ENCODE assay signal across 8 cellular contexts in the genomic region with DNA sequence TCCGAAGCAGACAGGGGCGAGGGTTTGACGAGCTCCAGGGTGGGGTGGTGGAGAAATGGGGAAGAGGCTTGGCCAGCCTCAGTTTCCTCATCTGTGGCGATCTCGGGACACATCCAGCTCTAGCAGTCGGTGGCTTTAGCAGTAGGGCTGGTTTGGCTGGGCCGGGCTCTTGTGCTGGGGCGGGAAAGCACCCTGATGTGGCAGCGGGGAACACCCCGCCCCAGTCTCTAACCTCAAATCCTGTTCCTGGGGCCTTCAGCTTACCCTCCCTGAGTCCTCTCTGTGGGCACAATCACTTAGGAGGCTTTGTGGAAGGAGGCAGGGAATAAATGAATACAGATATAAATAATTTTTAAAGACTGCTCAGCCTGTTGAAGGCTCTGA. TPM values are rescaled to one million over a fixed set of nuclear protein-coding genes. Genes with fewer than 3 reads are reported as not detected.
DNase-seq lines count a peak whose midpoint lies in the region; ATAC-seq, FAIRE-seq and TF ChIP-seq lines count a peak whose summit lies in the region.

No MANE protein-coding gene starts in this region.

- no peaks in the 10 kb centered on the region for H3K27me3 ChIP-seq in endothelial cell of umbilical vein (ENCODE audit: control insufficient read depth in 2 of 2, insufficient read depth in 2 of 2, low read length in 2 of 2)
- H3K27me3 ChIP-seq in stomach: no peaks in the 10 kb centered on the region

- H3K36me3 ChIP-seq in KOPT-K1 (ENCODE audit: insufficient read depth, low read length) (peaks cover 20% of the 10 kb centered on the region), endothelial cell of umbilical vein (ENCODE audit: control insufficient read depth in 2 of 2, extremely low read depth in 1 of 2, insufficient read depth in 2 of 2, low read length in 2 of 2) (no peaks in the 10 kb centered on the region), stomach (peaks cover 0 to 8% (median 2%) of the 10 kb centered on the region in 4 donors)

- no peak for TF ChIP-seq CTCF in endothelial cell of umbilical vein (IDR thresholded peaks at IDR 0.05; ENCODE audit: extremely low read depth in 1 of 2, insufficient read depth in 1 of 2, low read depth in 1 of 2, low read length in 2 of 2)
- no peak for TF ChIP-seq CTCF in stomach (IDR thresholded peaks at IDR 0.05)

- peaks cover 42 to 45% of the 10 kb centered on the region in 2 donors for H3K4me1 Mint-ChIP-seq in natural killer cell treated with Interleukin-12 subunit alpha and Interleukin-12 subunit beta and Interleukin-15 and Interleukin-18, amount 100 ng/mL, for 72 hours (ENCODE audit: low read depth in 2 of 2)

- no TSS peak for BruUV-seq in endothelial cell of umbilical vein (replicated peaks; lab: Mats Ljungman, UMichigan)

- WGBS in stomach, 5 donors: 2 to 9% (median 4%) methylated on average over 5 to 10 of the region's 10 CpGs

- peak; percentile 60 for DNase-seq in CD1c-positive myeloid dendritic cell (ENCODE audit: extremely low spot score)
- peak; percentile 87 for DNase-seq in activated CD8-positive, alpha-beta memory T cell treated with anti-CD3 and anti-CD28 coated beads for 24 hours
- peak; percentile 15 for DNase-seq in endothelial cell of umbilical vein (ENCODE audit: low read depth, low spot score)
- DNase-seq in natural killer cell treated with Interleukin-12 subunit alpha and Interleukin-12 subunit beta and Interleukin-15 and Interleukin-18, amount 100 ng/mL, for 72 hours (ENCODE audit: low spot score): peak; percentile 84
- DNase-seq in stomach: peak; percentile 50
- DNase-seq in NCI-H2107 (lab: John Stamatoyannopoulos, UW): no peak

- H4K20me1 ChIP-seq in endothelial cell of umbilical vein (replicated peaks; ENCODE audit: control insufficient read depth, extremely low read depth, insufficient read depth, low read length): no peaks in the 10 kb centered on the region

- TF ChIP-seq POLR2A in endothelial cell of umbilical vein (IDR thresholded peaks at IDR 0.05; ENCODE audit: low read depth, low read length): no peak
- no peak for TF ChIP-seq POLR2A in stomach (IDR thresholded peaks at IDR 0.05)

- H3K36me3 Mint-ChIP-seq in natural killer cell treated with Interleukin-12 subunit alpha and Interleukin-12 subunit beta and Interleukin-15 and Interleukin-18, amount 100 ng/mL, for 72 hours: no peaks in the 10 kb centered on the region

- H3K9me3 ChIP-seq in KOPT-K1 (ENCODE audit: insufficient read depth, low read length, poor library complexity, severe bottlenecking) (no peaks in the 10 kb centered on the region), endothelial cell of umbilical vein (replicated peaks; ENCODE audit: control insufficient read depth, insufficient read depth, low read length) (no peaks in the 10 kb centered on the region), stomach (no peaks in the 10 kb centered on the region)

- peak overlapping the region; percentile 65 for H2AFZ ChIP-seq in endothelial cell of umbilical vein (ENCODE audit: low read depth, low read length)

- H3K4me3 Mint-ChIP-seq in natural killer cell treated with Interleukin-12 subunit alpha and Interleukin-12 subunit beta and Interleukin-15 and Interleukin-18, amount 100 ng/mL, for 72 hours: peak overlapping the region; percentile 96

- POLR2A ChIA-PET in endothelial cell of umbilical vein (lab: Charles Lee): no interaction called here

- CTCF ChIA-PET in endothelial cell of umbilical vein (lab: Charles Lee): interaction anchor here (0.8 to 1.0 kb wide), 2 partner anchors 20 to 21 kb away, joined by 3 to 4 read pairs; no protein-coding TSS in a partner anchor

- no peaks in the 10 kb centered on the region for H3K9me3 Mint-ChIP-seq in natural killer cell treated with Interleukin-12 subunit alpha and Interleukin-12 subunit beta and Interleukin-15 and Interleukin-18, amount 100 ng/mL, for 72 hours

- intact Hi-C loops in endothelial cell of umbilical vein (cut with micrococcal nuclease): no loop called here
- intact Hi-C loops in stomach (cut with DNase I; ENCODE audit: low total_unique reads): no loop called here

- dilution Hi-C loops in endothelial cell of umbilical vein (cut with MboI; ENCODE audit: extremely low pct_ligation_motif_present, low sequenced_read_pairs): no loop called here

- ATAC-seq in GM21390 (IDR thresholded peaks at IDR 0.05; ENCODE audit: unreplicated experiment): peak; percentile 31
- ATAC-seq in natural killer cell treated with Interleukin-12 subunit alpha and Interleukin-12 subunit beta and Interleukin-15 and Interleukin-18, amount 100 ng/mL, for 72 hours: peak; percentile 58 to 72

- H3K4me1 ChIP-seq in endothelial cell of umbilical vein (ENCODE audit: control insufficient read depth, extremely low read depth, insufficient read depth, low read length) (peaks cover 13% of the 10 kb centered on the region), stomach (peaks cover 22 to 46% (median 28%) of the 10 kb centered on the region in 4 donors)

- H3K9ac ChIP-seq in endothelial cell of umbilical vein (replicated peaks; ENCODE audit: extremely low read depth, insufficient read depth, low read length): peak overlapping the region; percentile 84

- peaks cover 9% of the 10 kb centered on the region for H3K79me2 ChIP-seq in endothelial cell of umbilical vein (ENCODE audit: control insufficient read depth, insufficient read depth, low read length)

- H3K27ac Mint-ChIP-seq in natural killer cell treated with Interleukin-12 subunit alpha and Interleukin-12 subunit beta and Interleukin-15 and Interleukin-18, amount 100 ng/mL, for 72 hours: peak overlapping the region; percentile 94 to 96

- peak overlapping the region; percentile 76 for H3K4me2 ChIP-seq in endothelial cell of umbilical vein (ENCODE audit: insufficient read depth, low read length)

- no peaks in the 10 kb centered on the region for H3K27me3 Mint-ChIP-seq in natural killer cell treated with Interleukin-12 subunit alpha and Interleukin-12 subunit beta and Interleukin-15 and Interleukin-18, amount 100 ng/mL, for 72 hours

- no peaks in the 10 kb centered on the region for H3K9me1 ChIP-seq in endothelial cell of umbilical vein (replicated peaks; ENCODE audit: control insufficient read depth, extremely low read depth, insufficient read depth, low read length)

- TF ChIP-seq EP300 in stomach (IDR thresholded peaks at IDR 0.05): no peak

- peak overlapping the region; percentile 36 to 77 (median 63) for H3K4me3 ChIP-seq in endothelial cell of umbilical vein (replicated peaks in 1 of 3; ENCODE audit: insufficient read depth in 1 of 3, low read depth in 1 of 3, low read length in 3 of 3)
- peak overlapping the region; percentile 79 to 86 (median 80) for H3K4me3 ChIP-seq in stomach

- no peak for FAIRE-seq in endothelial cell of umbilical vein (lab: Jason Lieb, UNC)

- H3K27ac ChIP-seq in KOPT-K1 (ENCODE audit: low read depth, low read length, poor library complexity, severe bottlenecking): peak overlapping the region; percentile 100
- H3K27ac ChIP-seq in endothelial cell of umbilical vein (ENCODE audit: insufficient read depth, low read depth, low read length): peak overlapping the region; percentile 39
- H3K27ac ChIP-seq in stomach: peak overlapping the region; percentile 74 to 96 (median 91)

TF ChIP-seq in endothelial cell of umbilical vein, 7 proteins besides CTCF, POLR2A, EP300 and RAD21:
- TF ChIP-seq MYC (IDR thresholded peaks at IDR 0.05; ENCODE audit: low read depth, low read length) (no peak), GATA2 (IDR thresholded peaks at IDR 0.05; ENCODE audit: insufficient read depth, insufficient read length, low read depth, low read length) (no peak), EZH2 (IDR thresholded peaks at IDR 0.05; ENCODE audit: borderline replicate concordance, low read depth, low read length, severe bottlenecking) (no peak), FOS (IDR thresholded peaks at IDR 0.05; ENCODE audit: borderline replicate concordance, insufficient read depth, low read length) (no peak), POLR2AphosphoS5 (IDR thresholded peaks at IDR 0.05; ENCODE audit: insufficient read depth, low read depth, low read length) (no peak), JUN (IDR thresholded peaks at IDR 0.05; ENCODE audit: borderline replicate concordance, insufficient read depth, insufficient read length, low read depth) (no peak)
- TF ChIP-seq, protein P1, sequence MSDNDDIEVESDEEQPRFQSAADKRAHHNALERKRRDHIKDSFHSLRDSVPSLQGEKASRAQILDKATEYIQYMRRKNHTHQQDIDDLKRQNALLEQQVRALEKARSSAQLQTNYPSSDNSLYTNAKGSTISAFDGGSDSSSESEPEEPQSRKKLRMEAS (IDR thresholded peaks at IDR 0.05; ENCODE audit: insufficient read depth, insufficient read length): no peak

RNA-seq across cellular contexts. Expression of gene TTC7A, which starts 1.1 kb away (rescaled TPM):
- total RNA-seq in endothelial cell of umbilical vein: 11.9 and 13.6 TPM in 2 replicates
- polyA plus RNA-seq in endothelial cell of umbilical vein: 8.0 and 8.2 TPM in 2 replicates
- polyA plus RNA-seq in endothelial cell of umbilical vein (2011; cell fraction: cytosol; rRNA removed): 6.2 and 7.0 TPM in 2 replicates
- 43.6 and 46.2 TPM in 2 replicates for polyA plus RNA-seq in endothelial cell of umbilical vein (2011; cell fraction: nucleus; rRNA removed)
- polyA plus RNA-seq in endothelial cell of umbilical vein (2012): 8.0 and 11.1 TPM in 2 replicates
- 8.2 and 13.2 TPM in 2 replicates for polyA minus RNA-seq in endothelial cell of umbilical vein
- 12.2 TPM for polyA minus RNA-seq in endothelial cell of umbilical vein (2011; cell fraction: cytosol; rRNA and poly(A)+ RNA removed)
- polyA minus RNA-seq in endothelial cell of umbilical vein (2011; cell fraction: nucleus; rRNA and poly(A)+ RNA removed): 14.2 and 15.9 TPM in 2 replicates
- 10 to 100 TPM; 52.5 to 68.6 TPM for total RNA-seq in natural killer cell treated with Interleukin-12 subunit alpha and Interleukin-12 subunit beta and Interleukin-15 and Interleukin-18, amount 100 ng/mL, for 72 hours
- 10 to 100 TPM in 4 of 5 donors, 1 to 10 TPM in 1; 7.2 to 44.6 (median 28.1) TPM for total RNA-seq in stomach
- 1 to 10 TPM; 4.9 to 9.1 (median 8.5) TPM for polyA plus RNA-seq in stomach

RNA-seq across cellular contexts. Expression of gene MCFD2, which starts 26.5 kb away (rescaled TPM):
- total RNA-seq in endothelial cell of umbilical vein: 138 and 141 TPM in 2 replicates
- polyA plus RNA-seq in endothelial cell of umbilical vein: 70.7 and 74.8 TPM in 2 replicates
- 80.5 and 82.9 TPM in 2 replicates for polyA plus RNA-seq in endothelial cell of umbilical vein (2011; cell fraction: cytosol; rRNA removed)
- 41.9 and 57.1 TPM in 2 replicates for polyA plus RNA-seq in endothelial cell of umbilical vein (2011; cell fraction: nucleus; rRNA removed)
- polyA plus RNA-seq in endothelial cell of umbilical vein (2012): 127 and 230 TPM in 2 replicates
- polyA minus RNA-seq in endothelial cell of umbilical vein: 116 and 130 TPM in 2 replicates
- polyA minus RNA-seq in endothelial cell of umbilical vein (2011; cell fraction: cytosol; rRNA and poly(A)+ RNA removed): 46.8 TPM
- 43.1 and 55.2 TPM in 2 replicates for polyA minus RNA-seq in endothelial cell of umbilical vein (2011; cell fraction: nucleus; rRNA and poly(A)+ RNA removed)
- 10 to 100 TPM; 38.4 to 45.1 TPM for total RNA-seq in natural killer cell treated with Interleukin-12 subunit alpha and Interleukin-12 subunit beta and Interleukin-15 and Interleukin-18, amount 100 ng/mL, for 72 hours
- 100 to 1,000 TPM in 2 of 5 donors, 10 to 100 TPM in 3; 13.3 to 127 (median 78.0) TPM for total RNA-seq in stomach
- 10 to 100 TPM; 15.9 to 23.5 (median 17.1) TPM for polyA plus RNA-seq in stomach

Comparison
In these comparisons a context has a peak if more than half of its experiments do, and no peak if none do; other contexts are left out.
1. H3K27ac ChIP-seq: peak in every context shown above with its lines; median percentile 100 in KOPT-K1; 91 in stomach; 39 in endothelial cell of umbilical vein.